Comparison of ENCODE assay signal across 19 cellular contexts in the genomic region with DNA sequence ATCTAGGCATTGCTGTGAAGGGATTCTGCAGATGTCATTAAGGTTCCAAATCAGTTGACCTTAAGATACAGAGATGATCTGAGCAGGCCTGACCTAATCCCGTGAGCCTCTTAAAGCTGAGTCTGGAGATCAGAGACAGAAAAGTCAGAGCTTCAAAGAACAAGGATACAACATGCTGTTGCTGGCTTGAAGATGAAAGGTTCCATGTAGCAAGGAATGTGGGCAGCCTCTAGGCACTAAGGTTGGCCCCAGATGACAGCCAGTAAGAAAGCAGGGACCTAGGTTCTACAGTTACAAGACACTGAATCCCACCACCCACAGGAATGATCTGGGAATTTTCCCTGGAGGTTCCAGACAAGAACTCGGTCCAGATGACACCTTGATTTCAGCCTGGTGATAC.
DNase-seq lines count a peak whose midpoint lies in the region; ATAC-seq and TF ChIP-seq lines count a peak whose summit lies in the region.
"Had no signal": no experiment of that assay in that cellular context is flagged by ENCODE, and none has a peak within 500 bp of the region (broad histone marks: within the 10 kb centered on the region; RNA-seq: fewer than 3 reads in every experiment).

No MANE protein-coding gene starts in this region.

- no peaks in the 10 kb centered on the region for H3K36me3 ChIP-seq in DND-41 (ENCODE audit: insufficient read depth, low read length)
- H3K36me3 ChIP-seq: BE2C had no signal

- H3K79me2 ChIP-seq in DND-41 (ENCODE audit: insufficient read depth, low read length): no peaks in the 10 kb centered on the region

- H3K4me3 ChIP-seq in DND-41 (ENCODE audit: low read depth in 1 of 2, low read length in 2 of 2): no peak overlapping the region
- H3K4me3 ChIP-seq: GM23338 had no signal

- H2AFZ ChIP-seq in DND-41 (ENCODE audit: low read depth, low read length): no peak overlapping the region
- H2AFZ ChIP-seq: GM23338 had no signal

- H3K4me1 ChIP-seq in DND-41 (ENCODE audit: insufficient read depth, low read length): peaks cover 8% of the 10 kb centered on the region; the same call in 1 of the 2 replicates
- H3K4me1 ChIP-seq: BE2C had no signal

- no peak overlapping the region for H3K9ac ChIP-seq in DND-41 (ENCODE audit: low read depth, low read length)

- no peaks in the 10 kb centered on the region for H3K9me3 ChIP-seq in DND-41 (ENCODE audit: insufficient read depth, low read length, severe bottlenecking)
- H3K9me3 ChIP-seq: BE2C had no signal

- TF ChIP-seq CTCF in DND-41 (IDR thresholded peaks at IDR 0.05; ENCODE audit: borderline replicate concordance, extremely low read depth, low read length, poor library complexity, severe bottlenecking): no peak

- H3K4me2 ChIP-seq in DND-41 (ENCODE audit: insufficient read depth, low read length): no peak overlapping the region
- H3K4me2 ChIP-seq: GM23338 had no signal

- no peaks in the 10 kb centered on the region for H4K20me1 ChIP-seq in DND-41 (ENCODE audit: insufficient read depth, low read length)

- peak; percentile 60 for ATAC-seq in DND-41 (ENCODE audit: insufficient read depth, low read depth)
- ATAC-seq: GM23338, HCT116 had no signal

- H3K27me3 ChIP-seq in DND-41 (ENCODE audit: insufficient read depth, low read length, poor library complexity): no peaks in the 10 kb centered on the region
- H3K27me3 ChIP-seq: BE2C had no signal

- DNase-seq in DND-41 (no peak), SW480 (ENCODE audit: low spot score) (peak; percentile 33), islet precursor cell (peak; percentile 80), NCI-H2196 treated with DMSO at 0.1 percent for 48 hours (lab: John Stamatoyannopoulos, UW; ENCODE audit: unreplicated experiment) (no peak), GOT3 (lab: John Stamatoyannopoulos, UW) (no peak)
- DNase-seq in stimulated activated CD4-positive, alpha-beta T cell treated with anti-CD3 and anti-CD28 coated beads, Interleukin-2, amount 100 ng/mL, for 48 hours: no peak
- DNase-seq: ACHN; BE2C; C1 segment of cervical spinal cord; CD4-positive, CD25-positive, alpha-beta regulatory T cell; CD8-positive, alpha-beta memory T cell; COR-L47; GF-D8; H7; HFFc6; IMR-90; KBM-7 had no signal

- no peak overlapping the region for H3K27ac ChIP-seq in DND-41 (ENCODE audit: low read length)

Comparison
In these comparisons a context has a peak if more than half of its experiments do, and no peak if none do; other contexts are left out.
1. DNase-seq: peak in SW480 (single experiment) and islet precursor cell (single experiment); none in DND-41 (single experiment), NCI-H2196 treated with DMSO at 0.1 percent for 48 hours (single experiment), stimulated activated CD4-positive, alpha-beta T cell treated with anti-CD3 and anti-CD28 coated beads, Interleukin-2, amount 100 ng/mL, for 48 hours (0 of 2) and GOT3 (single experiment).